8 cellular contexts compared by ENCODE assay signal in the genomic region with DNA sequence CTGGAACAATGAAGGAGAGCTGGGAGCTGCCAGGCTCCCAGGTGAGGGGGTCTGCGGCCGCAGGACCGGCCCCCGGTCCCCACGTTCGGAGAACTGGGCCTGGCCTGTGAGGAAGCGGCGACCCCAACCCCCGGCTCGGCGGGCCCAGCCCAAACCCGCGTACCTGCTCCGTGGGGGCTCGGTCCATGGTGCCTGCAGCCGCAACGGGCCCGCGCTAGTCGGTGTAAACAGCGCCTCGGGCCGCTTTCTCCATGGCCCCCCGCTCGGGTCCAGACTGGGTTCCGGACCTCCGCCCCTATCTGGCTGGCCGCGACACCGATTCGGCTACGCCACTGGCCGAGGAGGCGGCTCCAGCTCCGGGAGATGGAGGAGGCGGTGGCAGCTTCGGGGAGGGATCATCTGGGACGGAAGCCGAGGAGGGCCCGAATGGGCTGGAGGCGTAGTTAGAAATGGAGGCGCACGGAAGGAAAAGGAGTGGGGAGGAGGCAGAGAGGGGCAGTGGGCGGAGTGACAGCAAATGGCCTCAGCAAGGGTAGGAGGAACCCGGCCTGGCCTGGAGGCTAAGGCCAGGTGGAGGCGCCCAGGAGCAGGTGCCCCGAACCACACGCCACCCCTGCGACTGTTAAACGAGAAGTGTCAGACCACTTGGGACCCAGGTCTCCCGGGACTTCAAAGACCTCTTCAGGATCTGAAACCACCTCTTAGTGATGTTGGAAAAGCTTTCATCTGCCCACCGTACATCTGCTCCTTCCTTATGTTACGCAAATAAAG. TPM values are rescaled to one million over a fixed set of nuclear protein-coding genes. Genes with fewer than 3 reads are reported as not detected.
DNase-seq lines count a peak whose midpoint lies in the region; ATAC-seq and TF ChIP-seq lines count a peak whose summit lies in the region.

Gene SECISBP2L (minus strand): TSS at position 334 of the 771 bp plus-strand sequence. CDS start 147 bp downstream, at position 187.

- H2AK5ac ChIP-seq in trophoblast cell (ENCODE audit: low read length) = no peak within 1 kb of the TSS

- TF ChIP-seq POLR2A in transverse colon (IDR thresholded peaks at IDR 0.05) = peak; percentile 92

- peak within 1 kb of the TSS; percentile 65 for H3K18ac ChIP-seq in trophoblast cell (ENCODE audit: low read length)

- H3K9me3 ChIP-seq in cardiac muscle cell (ENCODE audit: low read depth) (no peaks in the 10 kb centered on the region), trophoblast cell (ENCODE audit: insufficient read depth, low read depth, low read length) (peaks cover under 1% of the 10 kb centered on the region), transverse colon (no peaks in the 10 kb centered on the region)

- H3K27ac Mint-ChIP-seq in activated naive CD8-positive, alpha-beta T cell treated with anti-CD3 and anti-CD28 coated beads, Interleukin-2, amount 50 U/mL, for 24 hours = peak within 1 kb of the TSS; percentile 87

- H3K4me3 Mint-ChIP-seq in activated naive CD8-positive, alpha-beta T cell treated with anti-CD3 and anti-CD28 coated beads, Interleukin-2, amount 50 U/mL, for 24 hours = peak within 1 kb of the TSS; percentile 92

- H3K79me1 ChIP-seq in trophoblast cell (ENCODE audit: low read length) = peaks cover 5% of the 10 kb centered on the region

- peak within 1 kb of the TSS; percentile 77 for H2BK120ac ChIP-seq in trophoblast cell (ENCODE audit: insufficient read depth, low read length, poor library complexity)

- peak within 1 kb of the TSS; percentile 85 for H3K9ac ChIP-seq in trophoblast cell (ENCODE audit: low read length)

- intact Hi-C loops in transverse colon (cut with DNase I; ENCODE audit: low total_unique reads) = no loop called here

- no peaks in the 10 kb centered on the region for H3K36me3 ChIP-seq in cardiac muscle cell
- H3K36me3 ChIP-seq in trophoblast cell (ENCODE audit: control insufficient read depth in 1 of 2, insufficient read depth in 2 of 2, low read length in 2 of 2) = peaks cover 0 to 5% of the 10 kb centered on the region in 2 experiments
- H3K36me3 ChIP-seq in transverse colon = no peaks in the 10 kb centered on the region

- peak; percentile 61 for TF ChIP-seq CTCF in GM12873 (IDR thresholded peaks at IDR 0.05; ENCODE audit: insufficient read depth, low read depth, low read length, missing control alignments)
- TF ChIP-seq CTCF in cardiac muscle cell (IDR thresholded peaks at IDR 0.05; ENCODE audit: low read depth, low read length) = peak; percentile 35
- peak in 2 of 5 experiments; percentile 32 to 39 for TF ChIP-seq CTCF in transverse colon (IDR thresholded peaks at IDR 0.05)

- H3K4ac ChIP-seq in trophoblast cell (ENCODE audit: low read depth, low read length) = peak within 1 kb of the TSS; percentile 71

- H3K23ac ChIP-seq in trophoblast cell (ENCODE audit: low read length) = no peak within 1 kb of the TSS

- peak; percentile 95 for ATAC-seq in HG02678 (IDR thresholded peaks at IDR 0.05; ENCODE audit: unreplicated experiment)
- ATAC-seq in activated naive CD8-positive, alpha-beta T cell treated with anti-CD3 and anti-CD28 coated beads, Interleukin-2, amount 50 U/mL, for 24 hours = peak; percentile 92

- peak within 1 kb of the TSS; percentile 69 for H4K12ac ChIP-seq in trophoblast cell (ENCODE audit: low read depth, low read length)

- peak within 1 kb of the TSS; percentile 71 for H4K91ac ChIP-seq in trophoblast cell (ENCODE audit: low read depth, low read length)

- H3K4me1 Mint-ChIP-seq in activated naive CD8-positive, alpha-beta T cell treated with anti-CD3 and anti-CD28 coated beads, Interleukin-2, amount 50 U/mL, for 24 hours = peaks cover 36% of the 10 kb centered on the region

- no peaks in the 10 kb centered on the region for H3K36me3 Mint-ChIP-seq in activated naive CD8-positive, alpha-beta T cell treated with anti-CD3 and anti-CD28 coated beads, Interleukin-2, amount 50 U/mL, for 24 hours (ENCODE audit: low read depth)

- H3K9me3 Mint-ChIP-seq in activated naive CD8-positive, alpha-beta T cell treated with anti-CD3 and anti-CD28 coated beads, Interleukin-2, amount 50 U/mL, for 24 hours = no peaks in the 10 kb centered on the region

- H3K27me3 ChIP-seq in cardiac muscle cell (no peaks in the 10 kb centered on the region), trophoblast cell (ENCODE audit: insufficient read depth, low read length) (no peaks in the 10 kb centered on the region), transverse colon (no peaks in the 10 kb centered on the region)

- peak within 1 kb of the TSS; percentile 88 for H3K14ac ChIP-seq in trophoblast cell (ENCODE audit: low read length)

- DNase-seq in NCI-H1105 treated with DMSO at 0.1 percent for 48 hours (lab: John Stamatoyannopoulos, UW) (peak; percentile 80), SW 1271 (lab: John Stamatoyannopoulos, UW) (peak; percentile 32 to 88), cardiac muscle cell (ENCODE audit: low read depth in 1 of 2, low spot score in 1 of 2) (peak; percentile 95 to 97), trophoblast cell (peak; percentile 94 to 95), transverse colon (peak; percentile 95)
- DNase-seq in activated naive CD8-positive, alpha-beta T cell treated with anti-CD3 and anti-CD28 coated beads, Interleukin-2, amount 50 U/mL, for 24 hours = peak; percentile 88

- no peak within 1 kb of the TSS for H2BK12ac ChIP-seq in trophoblast cell (ENCODE audit: low read length)

- peaks cover 9% of the 10 kb centered on the region for H3K79me2 ChIP-seq in trophoblast cell (ENCODE audit: control insufficient read depth, insufficient read depth, low read length, poor library complexity)

- H3K4me1 ChIP-seq in cardiac muscle cell (ENCODE audit: low read depth) (peaks cover 14% of the 10 kb centered on the region), trophoblast cell (ENCODE audit: control insufficient read depth in 1 of 2, insufficient read depth in 2 of 2, low read length in 2 of 2) (no peaks in the 10 kb centered on the region), transverse colon (peaks cover 6 to 41% (median 23%) of the 10 kb centered on the region in 4 donors)

- in situ Hi-C loops in transverse colon (cut with MboI; ENCODE audit: low pct_ligation_motif_present in 1 of 4, low pct_unique_long_range_greater_than_20kb in 1 of 4, low sequenced_read_pairs in 3 of 4) = no loop called here

- H2AFZ ChIP-seq in trophoblast cell (ENCODE audit: insufficient read depth, low read length, poor library complexity) = peak within 1 kb of the TSS; percentile 80

- TF ChIP-seq EP300 in transverse colon (IDR thresholded peaks at IDR 0.05; ENCODE audit: low read depth) = no peak

- peak within 1 kb of the TSS; percentile 69 for H3K4me2 ChIP-seq in trophoblast cell (ENCODE audit: low read length)

- H2BK5ac ChIP-seq in trophoblast cell (ENCODE audit: low read depth, low read length, poor library complexity) = peak within 1 kb of the TSS; percentile 90

- H3K27me3 Mint-ChIP-seq in activated naive CD8-positive, alpha-beta T cell treated with anti-CD3 and anti-CD28 coated beads, Interleukin-2, amount 50 U/mL, for 24 hours = peaks cover 2% of the 10 kb centered on the region

- peak within 1 kb of the TSS; percentile 85 for H3K27ac ChIP-seq in cardiac muscle cell
- peak within 1 kb of the TSS; percentile 75 for H3K27ac ChIP-seq in trophoblast cell (ENCODE audit: low read depth, low read length)
- peak within 1 kb of the TSS; percentile 90 to 93 (median 92) for H3K27ac ChIP-seq in transverse colon

- peak within 1 kb of the TSS; percentile 84 for H4K8ac ChIP-seq in trophoblast cell (ENCODE audit: low read depth, low read length)

- WGBS in trophoblast cell (ENCODE audit: extremely low coverage, insufficient coverage, insufficient read length) = no CpG with 5 or more reads among the region's 53 CpGs
- WGBS in transverse colon (ENCODE audit: low coverage in 1 of 2), 2 donors = 1% methylated on average over 53 of the region's 53 CpGs; no CpG with 5 or more reads in 1 of the 2 donors

- H3K4me3 ChIP-seq in cardiac muscle cell (peak within 1 kb of the TSS; percentile 68), trophoblast cell (ENCODE audit: low read depth, low read length) (peak within 1 kb of the TSS; percentile 92), transverse colon (peak within 1 kb of the TSS; percentile 79 to 99 (median 89))

RNA-seq across cellular contexts. Expression of gene SECISBP2L, which starts in this region (rescaled TPM):
- total RNA-seq in cardiac muscle cell (19.9 and 24.6 TPM in 2 replicates), transverse colon (10 to 100 TPM; 27.7 to 63.2 (median 33.2) TPM)
- 25.2 and 27.9 TPM in 2 replicates for polyA plus RNA-seq in cardiac muscle cell
- polyA plus RNA-seq in trophoblast cell (2013) = 29.4 and 32.9 TPM in 2 replicates

Comparison
In these comparisons a context has a peak if more than half of its experiments do, and no peak if none do; other contexts are left out.
1. Peak in every context shown above with its lines: DNase-seq, ATAC-seq, H3K4me3 ChIP-seq and H3K27ac ChIP-seq.